Comparison of ENCODE assay signal across 9 cellular contexts in the genomic region with DNA sequence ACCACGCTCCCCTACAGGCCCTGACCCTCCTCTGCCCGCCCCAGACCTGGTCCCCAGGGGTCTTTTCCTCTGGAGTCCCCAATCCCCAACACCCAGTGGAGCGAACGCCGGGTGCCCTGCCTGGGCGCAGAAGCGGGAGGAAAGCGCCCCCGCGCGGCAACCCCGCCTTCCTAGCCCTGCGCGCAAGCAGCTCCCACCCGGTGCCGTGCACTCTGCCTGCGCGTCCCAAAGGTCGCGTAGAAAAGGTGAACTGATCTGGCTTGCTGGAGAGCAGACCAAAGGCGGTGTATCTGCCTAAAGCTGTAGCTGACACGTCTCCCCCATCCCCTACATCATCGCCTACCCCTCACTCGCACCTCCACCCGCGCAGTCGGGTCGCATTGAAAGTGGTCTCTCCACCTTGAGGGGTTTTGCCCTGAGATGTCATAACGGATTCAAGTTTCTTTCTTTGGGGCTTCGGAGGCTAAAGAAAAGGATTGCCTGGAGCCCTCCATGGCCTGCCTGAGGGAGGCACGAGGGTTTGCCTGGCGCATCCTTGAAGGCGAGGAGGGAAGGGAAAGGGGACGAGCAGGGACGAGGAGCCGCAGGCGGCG. TPM values are rescaled to one million over a fixed set of nuclear protein-coding genes. Genes with fewer than 3 reads are reported as not detected.
DNase-seq lines count a peak whose midpoint lies in the region; ATAC-seq, FAIRE-seq and TF ChIP-seq lines count a peak whose summit lies in the region.
"Had no signal": no experiment of that assay in that cellular context is flagged by ENCODE, and none has a peak within 500 bp of the region (broad histone marks: within the 10 kb centered on the region; RNA-seq: fewer than 3 reads in every experiment).

No MANE protein-coding gene starts in this region.

- intact Hi-C loops in GM12878 (cut with micrococcal nuclease; ENCODE audit: unreplicated experiment) (no loop called here), mucosa of descending colon (cut with DNase I, micrococcal nuclease) (no loop called here)

- DNase-seq in HFF-Myc (ENCODE audit: extremely low read depth, low read depth) (no peak), GM12878 (ENCODE audit: low read depth, low spot score) (no peak), mucosa of descending colon (peak in 1 of 3 donors; percentile 28), dermis blood vessel endothelial cell (no peak), AG08395 (ENCODE audit: low spot score) (no peak)
- DNase-seq: DMS79 treated with DMSO at 0.1 percent for 48 hours had no signal

- no peaks in the 10 kb centered on the region; the same call in 2 of the 3 replicates for H3K9me3 ChIP-seq in GM12878 (replicated peaks; ENCODE audit: control insufficient read depth, insufficient read depth, low read length)
- H3K9me3 ChIP-seq in mucosa of descending colon, result no peaks in the 10 kb centered on the region

- no peak for TF ChIP-seq POLR2A in GM12878 (IDR thresholded peaks at IDR 0.05; ENCODE audit: low read depth, low read length)

- H3K27me3 ChIP-seq in ACC112 (ENCODE audit: insufficient read depth, low read length) (peaks cover 93% of the 10 kb centered on the region), GM12878 (replicated peaks in 1 of 2; ENCODE audit: control insufficient read depth in 2 of 2, insufficient read depth in 2 of 2, low read length in 1 of 2) (peaks cover 8 to 50% of the 10 kb centered on the region in 2 experiments)

- H3K27ac ChIP-seq in ACC112 (ENCODE audit: low read depth, low read length), result no peak overlapping the region
- no peak overlapping the region for H3K27ac ChIP-seq in GM12878 (ENCODE audit: control insufficient read depth, insufficient read depth)

- no peak overlapping the region for H2AFZ ChIP-seq in ACC112 (ENCODE audit: low read length, unreplicated experiment)
- no peak overlapping the region for H2AFZ ChIP-seq in GM12878 (ENCODE audit: control insufficient read depth, low read depth, low read length)

- H3K36me3 ChIP-seq in ACC112 (ENCODE audit: insufficient read depth, low read length) (no peaks in the 10 kb centered on the region), GM12878 (ENCODE audit: control insufficient read depth in 2 of 2, insufficient read depth in 2 of 2, low read length in 1 of 2) (no peaks in the 10 kb centered on the region), mucosa of descending colon (ENCODE audit: low read depth) (no peaks in the 10 kb centered on the region)

- WGBS in GM12878 (ENCODE audit: insufficient coverage, insufficient replicate concordance, low lambda C conversion rate, missing lambda C conversion rate), result 8% methylated on average over 38 of the region's 38 CpGs

- BruUV-seq in GM12878 (replicated peaks; lab: Mats Ljungman, UMichigan), result no TSS peak

- peak; percentile 47 for TF ChIP-seq CTCF in HFF-Myc (IDR thresholded peaks at IDR 0.05; ENCODE audit: low read depth, low read length, missing control alignments)
- peak in 2 of 3 experiments; percentile 21 to 26; a peak in 2 of 6 replicates for TF ChIP-seq CTCF in GM12878 (IDR thresholded peaks at IDR 0.05 in 2 of 3, conservative IDR thresholded peaks at IDR 0.05 in 1 of 3; ENCODE audit: control insufficient read depth in 2 of 3, extremely low read depth in 1 of 3, insufficient read depth in 1 of 3, low read depth in 3 of 3, low read length in 3 of 3)
- TF ChIP-seq CTCF in mucosa of descending colon (IDR thresholded peaks at IDR 0.05), result no peak

- H3K9ac ChIP-seq in GM12878 (ENCODE audit: control insufficient read depth, insufficient read depth, low read length), result no peak overlapping the region

- TF ChIP-seq EP300 in GM12878 (IDR thresholded peaks at IDR 0.05; ENCODE audit: borderline replicate concordance in 1 of 2, control insufficient read depth in 1 of 2, low read depth in 2 of 2, low read length in 2 of 2), result no peak

- no peak overlapping the region for H3K4me2 ChIP-seq in GM12878 (ENCODE audit: control insufficient read depth, insufficient read depth)

- no peak for TF ChIP-seq RAD21 in GM12878 (IDR thresholded peaks at IDR 0.05; ENCODE audit: insufficient read depth, low read depth, low read length)

- CTCF ChIA-PET in GM12878 (lab: Yijun Ruan, JAX), result interaction anchor here (0.9 to 1.0 kb wide), 2 partner anchors 13 to 588 kb away, joined by 3 read pairs; no protein-coding TSS in a partner anchor

- in situ Hi-C loops in GM12878 (cut with MboI), result no loop called here

- SMC1A ChIA-PET in GM12878 (lab: Charles Lee; ENCODE audit: uncharacterized antibody, unreplicated experiment), result interaction anchor here (0.7 to 1.9 kb wide), 3 partner anchors 50 to 453 kb away, joined by 3 to 4 read pairs (median 4); no protein-coding TSS in a partner anchor

- H3K4me3 ChIP-seq in ACC112 (ENCODE audit: low read depth, low read length), result peak overlapping the region; percentile 72
- no peak overlapping the region for H3K4me3 ChIP-seq in HFF-Myc (replicated peaks; ENCODE audit: low read depth, low read length)
- H3K4me3 ChIP-seq in GM12878, result no peak overlapping the region
- H3K4me3 ChIP-seq in mucosa of descending colon, result no peak overlapping the region

- ATAC-seq in GM12878 (0 out of 3 replicates have a peak, but pooled peaks have one; percentile 7), mucosa of descending colon (peak; percentile 17), HG03139 (IDR thresholded peaks at IDR 0.05; ENCODE audit: unreplicated experiment) (no peak), HG03439 (IDR thresholded peaks at IDR 0.05; ENCODE audit: unreplicated experiment) (no peak)

- RAD21 ChIA-PET in GM12878 (lab: Charles Lee; ENCODE audit: unreplicated experiment), result no interaction called here

- FAIRE-seq in GM12878 (lab: Jason Lieb, UNC), result no peak

- H3K4me1 ChIP-seq in ACC112 (ENCODE audit: control insufficient read depth, insufficient read depth, low read length, unreplicated experiment) (peaks cover 24% of the 10 kb centered on the region), GM12878 (ENCODE audit: control insufficient read depth, insufficient read depth, low read length) (peaks cover 10% of the 10 kb centered on the region), mucosa of descending colon (ENCODE audit: low read depth) (peaks cover 34% of the 10 kb centered on the region)

- 0 out of 2 replicates have a peak, but pooled peaks cover 4% of the 10 kb centered on the region for H4K20me1 ChIP-seq in GM12878 (ENCODE audit: control insufficient read depth, insufficient read depth)

- POLR2A ChIA-PET in GM12878 (lab: Charles Lee), result no interaction called here

- H3K79me2 ChIP-seq in ACC112 (ENCODE audit: control insufficient read depth, insufficient read depth, low read length, unreplicated experiment) (no peaks in the 10 kb centered on the region), GM12878 (ENCODE audit: control insufficient read depth, insufficient read depth, low read length) (no peaks in the 10 kb centered on the region)

TF ChIP-seq in GM12878, 131 proteins besides CTCF, POLR2A, EP300 and RAD21 (continues in another document):
- TF ChIP-seq GATAD2B (conservative IDR thresholded peaks at IDR 0.05; ENCODE audit: low read depth) (no peak), RUNX3 (IDR thresholded peaks at IDR 0.05; ENCODE audit: low read length) (no peak), SP1 (IDR thresholded peaks at IDR 0.05; ENCODE audit: low read depth, low read length) (no peak), CHD1 (IDR thresholded peaks at IDR 0.05; ENCODE audit: low read depth, low read length) (no peak), EGR1 (IDR thresholded peaks at IDR 0.05; ENCODE audit: borderline replicate concordance in 1 of 2, low read depth in 2 of 2, low read length in 2 of 2) (no peak)

RNA-seq across cellular contexts. Expression of a gene that starts 5.7 kb away (rescaled TPM):
- total RNA-seq in GM12878 (2013; cell fraction: nucleolus; rRNA removed), result 13.6 and 16.1 TPM in 2 replicates
- 0.23 and 0.44 TPM in 2 replicates for total RNA-seq in GM12878 (2014; rRNA removed)
- total RNA-seq in GM12878 (2014; rRNA removed; fragmentation: Illumina TruSeq; extraction: Trizol), result 0.04 and 0.18 TPM in 2 replicates
- total RNA-seq in GM12878 (2021), result 0.43 and 0.62 TPM in 2 replicates
- polyA plus RNA-seq in GM12878 (2011; ENCODE audit: low read depth), result 0.75 TPM
- polyA plus RNA-seq in GM12878 (2011; rRNA removed), result 2.8 and 3.4 TPM in 2 replicates
- 3.1 and 3.7 TPM in 2 replicates for polyA plus RNA-seq in GM12878 (2011; cell fraction: cytosol; rRNA removed)
- polyA plus RNA-seq in GM12878 (2011; cell fraction: nucleus; rRNA removed), result 10.4 and 10.9 TPM in 2 replicates
- 1.7 and 2.1 TPM in 2 replicates for polyA plus RNA-seq in GM12878 (2012)
- polyA plus RNA-seq in GM12878 (2014; fragmentation: Illumina TruSeq; extraction: Trizol), result 0.05 and 0.22 TPM in 2 replicates
- under 1 TPM; 0.06 to 0.07 TPM for polyA plus RNA-seq in GM12878 (2014; fragmentation: Nextera tagmentation; extraction: Ambion mirVana)
- 0.04 and 1.1 TPM in 2 replicates for polyA plus RNA-seq in GM12878 (2014; rRNA removed)
- 1 to 10 TPM in 1 of 2 experiments, under 1 TPM in 1; 0.78 to 1.1 TPM for polyA plus RNA-seq in GM12878 (2016; fragmentation: Nextera tagmentation; extraction: Ambion mirVana)
- polyA minus RNA-seq in GM12878 (2011; rRNA and poly(A)+ RNA removed), result 1.7 and 3.1 TPM in 2 replicates
- polyA minus RNA-seq in GM12878 (2011; cell fraction: cytosol; rRNA and poly(A)+ RNA removed), result 1.2 and 1.9 TPM in 2 replicates
- 2.4 and 2.7 TPM in 2 replicates for polyA minus RNA-seq in GM12878 (2011; cell fraction: nucleus; rRNA and poly(A)+ RNA removed)
- total RNA-seq in mucosa of descending colon, result under 1 TPM in 1 of 3 donors, not detected in 2; 0.58 TPM
- 0.47 TPM in 1 of 2 replicates, not detected in the other for total RNA-seq in dermis blood vessel endothelial cell

RNA-seq across cellular contexts. Expression of a gene that starts 52.2 kb away (rescaled TPM):
- not detected in 2 replicates for total RNA-seq in GM12878 (2013; cell fraction: nucleolus; rRNA removed)
- not detected in 2 replicates for total RNA-seq in GM12878 (2014; rRNA removed)
- total RNA-seq in GM12878 (2014; rRNA removed; fragmentation: Illumina TruSeq; extraction: Trizol), result not detected in 2 replicates
- not detected in 2 replicates for total RNA-seq in GM12878 (2021)
- not detected for polyA plus RNA-seq in GM12878 (2011; ENCODE audit: low read depth)
- 0.33 TPM in 1 of 2 replicates, not detected in the other for polyA plus RNA-seq in GM12878 (2011; rRNA removed)
- polyA plus RNA-seq in GM12878 (2011; cell fraction: cytosol; rRNA removed), result not detected in 2 replicates
- not detected in 2 replicates for polyA plus RNA-seq in GM12878 (2011; cell fraction: nucleus; rRNA removed)
- polyA plus RNA-seq in GM12878 (2012), result not detected in 2 replicates
- not detected in 2 replicates for polyA plus RNA-seq in GM12878 (2014; fragmentation: Illumina TruSeq; extraction: Trizol)
- polyA plus RNA-seq in GM12878 (2014; fragmentation: Nextera tagmentation; extraction: Ambion mirVana), result not detected
- not detected in 2 replicates for polyA plus RNA-seq in GM12878 (2014; rRNA removed)
- not detected for polyA plus RNA-seq in GM12878 (2016; fragmentation: Nextera tagmentation; extraction: Ambion mirVana)
- not detected in 2 replicates for polyA minus RNA-seq in GM12878 (2011; rRNA and poly(A)+ RNA removed)
- not detected in 2 replicates for polyA minus RNA-seq in GM12878 (2011; cell fraction: cytosol; rRNA and poly(A)+ RNA removed)
- polyA minus RNA-seq in GM12878 (2011; cell fraction: nucleus; rRNA and poly(A)+ RNA removed), result not detected in 2 replicates
- under 1 TPM in 1 of 3 donors, not detected in 2; 0.92 TPM for total RNA-seq in mucosa of descending colon
- not detected in 2 replicates for total RNA-seq in dermis blood vessel endothelial cell

Comparison
In these comparisons a context has a peak if more than half of its experiments do, and no peak if none do; other contexts are left out.
1. ATAC-seq: peak in GM12878 (single experiment) and mucosa of descending colon (single experiment); none in HG03139 (single experiment) and HG03439 (single experiment).